ENCODE assay signal across 8 cellular contexts in genomic region chr21:43975469-43976098, GRCh38. TPM values are rescaled to one million over a fixed set of nuclear protein-coding genes. Genes with fewer than 3 reads are reported as not detected.
DNase-seq lines count a peak whose midpoint lies in the region; ATAC-seq lines count a peak whose summit lies in the region.

No MANE protein-coding gene starts in this region.

- no peak overlapping the region for H4K8ac ChIP-seq in mesenchymal stem cell (ENCODE audit: low read length)

- CTCF ChIA-PET in CD8-positive, alpha-beta memory T cell (lab: Charles Lee): interaction anchor here (0.6 to 1.8 kb wide), 11 partner anchors 9 to 186 kb away, joined by 3 to 10 read pairs (median 5); partner anchors contain the start of gene RRP1
- CTCF ChIA-PET in activated CD8-positive, alpha-beta T cell treated with anti-CD3 and anti-CD28 coated beads, Interleukin-2, amount 10 ng/mL, durations not matched to agents 7 days and 5 days (lab: Charles Lee): interaction anchor here (0.6 to 1.7 kb wide), 28 partner anchors 9 to 256 kb away, joined by 3 to 7 read pairs (median 3); no protein-coding TSS in a partner anchor

- ATAC-seq in HG02610 (IDR thresholded peaks at IDR 0.05; ENCODE audit: unreplicated experiment) (peak; percentile 44), GM18858 (IDR thresholded peaks at IDR 0.05; ENCODE audit: unreplicated experiment) (no peak)
- ATAC-seq in activated CD8-positive, alpha-beta T cell treated with anti-CD3 and anti-CD28 coated beads, Interleukin-2, amount 10 ng/mL, durations not matched to agents 7 days and 5 days: peak; percentile 88
- peak; percentile 98 for ATAC-seq in effector memory CD8-positive, alpha-beta T cell (replicated peaks)

- H2AFZ ChIP-seq in mesenchymal stem cell (ENCODE audit: low read depth, low read length): no peak overlapping the region

- H2BK120ac ChIP-seq in mesenchymal stem cell (ENCODE audit: low read depth, low read length): no peak overlapping the region

- H3K27ac ChIP-seq in CD8-positive, alpha-beta memory T cell (ENCODE audit: low read depth, low read length): no peak overlapping the region
- no peak overlapping the region for H3K27ac ChIP-seq in mesenchymal stem cell (ENCODE audit: low read length, poor library complexity, severe bottlenecking)

- WGBS in mesenchymal stem cell: 29% methylated on average over 22 of the region's 24 CpGs

- no peaks in the 10 kb centered on the region for H3K9me3 Mint-ChIP-seq in CD8-positive, alpha-beta memory T cell
- H3K9me3 Mint-ChIP-seq in activated CD8-positive, alpha-beta T cell treated with anti-CD3 and anti-CD28 coated beads, Interleukin-2, amount 10 ng/mL, durations not matched to agents 7 days and 5 days (ENCODE audit: insufficient read depth): no peaks in the 10 kb centered on the region
- H3K9me3 Mint-ChIP-seq in effector memory CD8-positive, alpha-beta T cell: no peaks in the 10 kb centered on the region

- H3K18ac ChIP-seq in mesenchymal stem cell (ENCODE audit: low read depth in 1 of 2, low read length in 2 of 2): peak overlapping the region in 1 of 2 experiments; percentile 64

- H3K4me3 Mint-ChIP-seq in CD8-positive, alpha-beta memory T cell: no peak overlapping the region
- H3K4me3 Mint-ChIP-seq in activated CD8-positive, alpha-beta T cell treated with anti-CD3 and anti-CD28 coated beads, Interleukin-2, amount 10 ng/mL, durations not matched to agents 7 days and 5 days: no peak overlapping the region
- H3K4me3 Mint-ChIP-seq in effector memory CD8-positive, alpha-beta T cell: no peak overlapping the region

- peaks cover 0 to 52% (median 5%) of the 10 kb centered on the region in 3 donors for H3K36me3 Mint-ChIP-seq in CD8-positive, alpha-beta memory T cell
- peaks cover 21% of the 10 kb centered on the region for H3K36me3 Mint-ChIP-seq in activated CD8-positive, alpha-beta T cell treated with anti-CD3 and anti-CD28 coated beads, Interleukin-2, amount 10 ng/mL, durations not matched to agents 7 days and 5 days (ENCODE audit: low read depth)
- H3K36me3 Mint-ChIP-seq in effector memory CD8-positive, alpha-beta T cell (ENCODE audit: insufficient read depth): peaks cover 33% of the 10 kb centered on the region

- no peaks in the 10 kb centered on the region for H3K9me3 ChIP-seq in CD8-positive, alpha-beta memory T cell (ENCODE audit: low read length)
- no peaks in the 10 kb centered on the region for H3K9me3 ChIP-seq in mesenchymal stem cell (ENCODE audit: control insufficient read depth, low read length)

- peaks cover 13 to 17% (median 16%) of the 10 kb centered on the region in 3 donors for H3K4me1 Mint-ChIP-seq in CD8-positive, alpha-beta memory T cell
- H3K4me1 Mint-ChIP-seq in activated CD8-positive, alpha-beta T cell treated with anti-CD3 and anti-CD28 coated beads, Interleukin-2, amount 10 ng/mL, durations not matched to agents 7 days and 5 days (ENCODE audit: low read depth): peaks cover 13% of the 10 kb centered on the region
- peaks cover 11 to 14% of the 10 kb centered on the region in 2 donors for H3K4me1 Mint-ChIP-seq in effector memory CD8-positive, alpha-beta T cell (ENCODE audit: low read depth in 2 of 2)

- no peak overlapping the region for H4K91ac ChIP-seq in mesenchymal stem cell (ENCODE audit: low read length)

- peak overlapping the region; percentile 23 for H3K9ac ChIP-seq in mesenchymal stem cell (ENCODE audit: low read length)

- no peaks in the 10 kb centered on the region for H3K27me3 Mint-ChIP-seq in CD8-positive, alpha-beta memory T cell
- H3K27me3 Mint-ChIP-seq in activated CD8-positive, alpha-beta T cell treated with anti-CD3 and anti-CD28 coated beads, Interleukin-2, amount 10 ng/mL, durations not matched to agents 7 days and 5 days (ENCODE audit: low read depth): no peaks in the 10 kb centered on the region
- no peaks in the 10 kb centered on the region for H3K27me3 Mint-ChIP-seq in effector memory CD8-positive, alpha-beta T cell

- H2BK5ac ChIP-seq in mesenchymal stem cell (ENCODE audit: low read depth, low read length, poor library complexity, severe bottlenecking): no peak overlapping the region

- peak overlapping the region in 3 of 8 donors; percentile 27 to 76 (median 43) for H3K27ac Mint-ChIP-seq in CD8-positive, alpha-beta memory T cell
- H3K27ac Mint-ChIP-seq in activated CD8-positive, alpha-beta T cell treated with anti-CD3 and anti-CD28 coated beads, Interleukin-2, amount 10 ng/mL, durations not matched to agents 7 days and 5 days: peak overlapping the region; percentile 35
- peak overlapping the region in 1 of 2 donors; percentile 0 for H3K27ac Mint-ChIP-seq in effector memory CD8-positive, alpha-beta T cell

- POLR2A ChIA-PET in CD8-positive, alpha-beta memory T cell (lab: Charles Lee): no interaction called here
- POLR2A ChIA-PET in activated CD8-positive, alpha-beta T cell treated with anti-CD3 and anti-CD28 coated beads, Interleukin-2, amount 10 ng/mL, durations not matched to agents 7 days and 5 days (lab: Charles Lee): interaction anchor here (0.7 kb wide), 1 partner anchor 283 kb away, joined by 4 read pairs; no protein-coding TSS in a partner anchor

- DNase-seq in CD8-positive, alpha-beta memory T cell: peak; percentile 65 to 84 (median 67)
- DNase-seq in NCI-H69 (lab: John Stamatoyannopoulos, UW) (peak; percentile 84), mesenchymal stem cell (peak; percentile 64)
- peak; percentile 88 for DNase-seq in activated CD8-positive, alpha-beta T cell treated with anti-CD3 and anti-CD28 coated beads, Interleukin-2, amount 10 ng/mL, durations not matched to agents 7 days and 5 days
- peak; percentile 76 to 83 (median 77) for DNase-seq in effector memory CD8-positive, alpha-beta T cell
- DNase-seq in stimulated activated CD8-positive, alpha-beta memory T cell treated with anti-CD3 and anti-CD28 coated beads, Interleukin-15, amount 100 ng/mL, for 48 hours (ENCODE audit: low read depth in 2 of 2): peak; percentile 49 to 69

- no peaks in the 10 kb centered on the region for H3K27me3 ChIP-seq in CD8-positive, alpha-beta memory T cell (ENCODE audit: insufficient read depth, low read length, poor library complexity, severe bottlenecking)
- H3K27me3 ChIP-seq in mesenchymal stem cell (ENCODE audit: control insufficient read depth in 1 of 2, insufficient read depth in 1 of 2, low read length in 2 of 2): no peaks in the 10 kb centered on the region

- no peak overlapping the region for H2BK15ac ChIP-seq in mesenchymal stem cell (ENCODE audit: low read depth, poor library complexity, severe bottlenecking)

- no peak overlapping the region for H2AK5ac ChIP-seq in mesenchymal stem cell (ENCODE audit: low read length, severe bottlenecking)

- H3K4me3 ChIP-seq in CD8-positive, alpha-beta memory T cell (ENCODE audit: low read length): no peak overlapping the region
- H3K4me3 ChIP-seq in mesenchymal stem cell (ENCODE audit: insufficient read depth in 1 of 2, low read depth in 1 of 2, low read length in 2 of 2): peak overlapping the region in 1 of 2 experiments; percentile 39

- peak overlapping the region; percentile 36 for H3K4me2 ChIP-seq in mesenchymal stem cell (ENCODE audit: low read length, poor library complexity, severe bottlenecking)

- H3K14ac ChIP-seq in mesenchymal stem cell (ENCODE audit: low read length in 2 of 2): peak overlapping the region in 1 of 2 experiments; percentile 5

- H3K36me3 ChIP-seq in CD8-positive, alpha-beta memory T cell (ENCODE audit: insufficient read depth, low read length): peaks cover 5% of the 10 kb centered on the region
- H3K36me3 ChIP-seq in mesenchymal stem cell (ENCODE audit: control insufficient read depth in 1 of 2, insufficient read depth in 2 of 2, low read depth in 1 of 2, low read length in 2 of 2): peaks cover 20 to 46% of the 10 kb centered on the region in 2 experiments

- no peak overlapping the region for H3K4ac ChIP-seq in mesenchymal stem cell (ENCODE audit: low read depth in 1 of 2, low read length in 2 of 2)

- no peak overlapping the region for H2BK12ac ChIP-seq in mesenchymal stem cell (ENCODE audit: low read length in 2 of 2)

- no peak overlapping the region for H3K23ac ChIP-seq in mesenchymal stem cell (ENCODE audit: low read length in 2 of 2)

- no peaks in the 10 kb centered on the region for H3K79me1 ChIP-seq in mesenchymal stem cell (replicated peaks; ENCODE audit: low read length, poor library complexity, severe bottlenecking)

- H3K4me1 ChIP-seq in CD8-positive, alpha-beta memory T cell (ENCODE audit: insufficient read depth, low read length): no peaks in the 10 kb centered on the region
- peaks cover 18% of the 10 kb centered on the region for H3K4me1 ChIP-seq in mesenchymal stem cell (ENCODE audit: control insufficient read depth, insufficient read depth, low read depth, low read length)

RNA-seq across cellular contexts. Expression of gene TRAPPC10, which starts 36.5 kb away (rescaled TPM):
- 10 to 100 TPM; 50.0 to 54.7 TPM for total RNA-seq in CD8-positive, alpha-beta memory T cell
- 45.1 TPM for polyA plus RNA-seq in CD8-positive, alpha-beta memory T cell
- total RNA-seq in activated CD8-positive, alpha-beta T cell treated with anti-CD3 and anti-CD28 coated beads, Interleukin-2, amount 10 ng/mL, durations not matched to agents 7 days and 5 days: 10 to 100 TPM; 72.2 to 82.7 TPM
- polyA plus RNA-seq in mesenchymal stem cell (2013, experiment 1 of 2): 17.2 TPM
- polyA plus RNA-seq in mesenchymal stem cell (2013, experiment 2 of 2): 17.3 TPM
